ENCODE assay signal across 12 cellular contexts in the genomic region with DNA sequence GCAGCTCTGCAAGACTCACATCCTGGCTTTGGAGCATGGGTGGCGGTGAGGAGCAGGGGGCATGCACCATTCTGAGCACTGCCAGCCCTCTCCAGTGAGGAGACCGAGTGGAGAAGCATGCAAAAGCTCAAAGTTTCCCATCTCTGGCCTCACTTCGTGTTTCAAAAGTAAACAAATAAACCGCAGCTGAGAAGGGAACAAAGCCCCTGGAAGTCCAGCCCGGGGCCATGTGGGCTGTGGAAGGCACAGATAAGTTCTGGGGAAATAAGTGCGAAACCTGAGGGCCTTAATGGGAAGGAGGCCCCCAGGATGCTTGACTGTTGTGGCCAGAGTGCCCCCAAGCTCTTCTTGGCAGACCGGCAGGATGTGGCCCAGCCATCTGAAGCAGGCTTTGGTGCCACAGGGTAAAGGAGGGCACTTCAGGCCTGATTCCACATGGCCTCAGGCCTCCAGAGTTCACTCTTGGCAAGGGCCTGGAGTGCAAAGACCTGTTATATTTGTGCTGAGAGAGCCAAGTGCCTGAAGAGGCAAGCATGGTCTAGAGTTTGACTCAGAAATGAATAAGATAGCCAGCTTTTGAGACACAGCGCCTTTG. TPM values are rescaled to one million over a fixed set of nuclear protein-coding genes. Genes with fewer than 3 reads are reported as not detected.
DNase-seq lines count a peak whose midpoint lies in the region; ATAC-seq and TF ChIP-seq lines count a peak whose summit lies in the region.
"Had no signal": no experiment of that assay in that cellular context is flagged by ENCODE, and none has a peak within 500 bp of the region (broad histone marks: within the 10 kb centered on the region; RNA-seq: fewer than 3 reads in every experiment).

No MANE protein-coding gene starts in this region.

- peak; percentile 70 to 81 for DNase-seq in SJSA1 (ENCODE audit: low read depth in 1 of 2, low spot score in 2 of 2)
- DNase-seq in fibroblast of lung (ENCODE audit: low read depth in 2 of 2) = peak; percentile 59 to 74
- no peak for DNase-seq in neural crest cell (ENCODE audit: low read depth, low spot score)
- no peak for DNase-seq in Calu3
- DNase-seq in T-helper 2 cell treated with Interferon-gamma antibody and Interleukin-4, amounts not matched to agents 5 μg/mL and 100 μg/mL, for 36 hours (ENCODE audit: low spot score) = no peak
- DNase-seq: activated CD4-positive, alpha-beta T cell treated with anti-CD3 and anti-CD28 coated beads for 4 hours; AML-193; NCI-H69 had no signal

- H3K36me3 Mint-ChIP-seq in neural crest cell (ENCODE audit: low read depth) (no peaks in the 10 kb centered on the region), Calu3 (ENCODE audit: insufficient read depth, unreplicated experiment) (peaks cover 8% of the 10 kb centered on the region)
- H3K36me3 Mint-ChIP-seq in T-helper 2 cell treated with Interferon-gamma antibody and Interleukin-4, amounts not matched to agents 5 μg/mL and 100 μg/mL, for 36 hours (ENCODE audit: low read depth) = no peaks in the 10 kb centered on the region

- H3K27ac Mint-ChIP-seq in neural crest cell (ENCODE audit: unreplicated experiment) = no peak overlapping the region
- H3K27ac Mint-ChIP-seq in Calu3 (ENCODE audit: unreplicated experiment) = no peak overlapping the region
- H3K27ac Mint-ChIP-seq in T-helper 2 cell treated with Interferon-gamma antibody and Interleukin-4, amounts not matched to agents 5 μg/mL and 100 μg/mL, for 36 hours = no peak overlapping the region

- H4K20me1 ChIP-seq in fibroblast of lung (ENCODE audit: control insufficient read depth, extremely low read depth, insufficient read depth, low read length) = no peaks in the 10 kb centered on the region

- CTCF ChIA-PET in Calu3 (lab: Charles Lee) = no interaction called here

- H3K4me3 Mint-ChIP-seq in neural crest cell (peak overlapping the region; percentile 32), Calu3 (ENCODE audit: low read depth, unreplicated experiment) (no peak overlapping the region)
- H3K4me3 Mint-ChIP-seq in T-helper 2 cell treated with Interferon-gamma antibody and Interleukin-4, amounts not matched to agents 5 μg/mL and 100 μg/mL, for 36 hours = no peak overlapping the region

- peak overlapping the region; percentile 54 for H3K4me2 ChIP-seq in fibroblast of lung (ENCODE audit: extremely low read depth, insufficient read depth, low read length)

- peak overlapping the region; percentile 79 for H3K9ac ChIP-seq in fibroblast of lung (ENCODE audit: insufficient read depth, low read length)

- H2AFZ ChIP-seq in ACC112 (ENCODE audit: low read length, unreplicated experiment) (no peak overlapping the region), fibroblast of lung (ENCODE audit: low read length) (no peak overlapping the region)

- H3K36me3 ChIP-seq in ACC112 (ENCODE audit: insufficient read depth, low read length) (no peaks in the 10 kb centered on the region), SJSA1 (no peaks in the 10 kb centered on the region), fibroblast of lung (ENCODE audit: control insufficient read depth, insufficient read depth, low read length) (no peaks in the 10 kb centered on the region)

- H3K4me1 Mint-ChIP-seq in neural crest cell = peaks cover 17% of the 10 kb centered on the region
- H3K4me1 Mint-ChIP-seq in Calu3 (ENCODE audit: low read depth, unreplicated experiment) = peaks cover 7% of the 10 kb centered on the region
- H3K4me1 Mint-ChIP-seq in T-helper 2 cell treated with Interferon-gamma antibody and Interleukin-4, amounts not matched to agents 5 μg/mL and 100 μg/mL, for 36 hours (ENCODE audit: low read depth) = peaks cover 8% of the 10 kb centered on the region

- peak overlapping the region; percentile 77 for H3K27ac ChIP-seq in ACC112 (ENCODE audit: low read depth, low read length)
- peak overlapping the region; percentile 39; the same call in 1 of the 2 replicates for H3K27ac ChIP-seq in SJSA1
- peak overlapping the region; percentile 40 for H3K27ac ChIP-seq in fibroblast of lung (ENCODE audit: insufficient read depth, low read length)

- H3K9me3 Mint-ChIP-seq in neural crest cell (no peaks in the 10 kb centered on the region), Calu3 (ENCODE audit: low read depth, unreplicated experiment) (no peaks in the 10 kb centered on the region)
- no peaks in the 10 kb centered on the region for H3K9me3 Mint-ChIP-seq in T-helper 2 cell treated with Interferon-gamma antibody and Interleukin-4, amounts not matched to agents 5 μg/mL and 100 μg/mL, for 36 hours

- H3K27me3 Mint-ChIP-seq in neural crest cell (ENCODE audit: low read depth) (peaks cover 55% of the 10 kb centered on the region), Calu3 (ENCODE audit: unreplicated experiment) (peaks cover 30% of the 10 kb centered on the region)
- H3K27me3 Mint-ChIP-seq in T-helper 2 cell treated with Interferon-gamma antibody and Interleukin-4, amounts not matched to agents 5 μg/mL and 100 μg/mL, for 36 hours (ENCODE audit: low read depth) = peaks cover 64% of the 10 kb centered on the region

- H3K4me1 ChIP-seq in ACC112 (ENCODE audit: control insufficient read depth, insufficient read depth, low read length, unreplicated experiment) (peaks cover 22% of the 10 kb centered on the region), SJSA1 (replicated peaks) (peaks cover 23% of the 10 kb centered on the region), fibroblast of lung (ENCODE audit: control insufficient read depth, extremely low read depth, insufficient read depth, low read length) (peaks cover 8% of the 10 kb centered on the region)

- H3K79me2 ChIP-seq in ACC112 (ENCODE audit: control insufficient read depth, insufficient read depth, low read length, unreplicated experiment) (peaks cover 49% of the 10 kb centered on the region), fibroblast of lung (ENCODE audit: control insufficient read depth, insufficient read depth, low read length) (peaks cover 3% of the 10 kb centered on the region)

- no peaks in the 10 kb centered on the region for H3K27me3 ChIP-seq in ACC112 (ENCODE audit: insufficient read depth, low read length)
- no peaks in the 10 kb centered on the region for H3K27me3 ChIP-seq in SJSA1 (replicated peaks)
- H3K27me3 ChIP-seq in fibroblast of lung (ENCODE audit: control insufficient read depth, insufficient read depth, low read length) = no peaks in the 10 kb centered on the region

- H3K9me3 ChIP-seq in SJSA1 (replicated peaks) (no peaks in the 10 kb centered on the region), fibroblast of lung (ENCODE audit: control insufficient read depth, insufficient read depth, low read depth, low read length) (no peaks in the 10 kb centered on the region)

- no peak for ATAC-seq in HG02642 (IDR thresholded peaks at IDR 0.05; ENCODE audit: poor library complexity, unreplicated experiment)
- ATAC-seq in GM18873 (IDR thresholded peaks at IDR 0.05; ENCODE audit: low FRiP score, unreplicated experiment) = no peak

- BruUV-seq in Calu3 (replicated peaks; lab: Mats Ljungman, UMichigan) = no TSS peak

- TF ChIP-seq CTCF in fibroblast of lung (conservative IDR thresholded peaks at IDR 0.05 in 1 of 2, IDR thresholded peaks at IDR 0.05 in 1 of 2; ENCODE audit: low read depth in 1 of 2, low read length in 2 of 2) (no peak), neural crest cell (conservative IDR thresholded peaks at IDR 0.05) (no peak), Calu3 (IDR thresholded peaks at IDR 0.05; ENCODE audit: unreplicated experiment) (no peak)

- intact Hi-C loops in Calu3 (cut with micrococcal nuclease; ENCODE audit: unreplicated experiment) = no loop called here

- peak overlapping the region; percentile 80 for H3K4me3 ChIP-seq in ACC112 (ENCODE audit: low read depth, low read length)
- H3K4me3 ChIP-seq in SJSA1 = no peak overlapping the region
- peak overlapping the region; percentile 20 to 56 (median 41) for H3K4me3 ChIP-seq in fibroblast of lung (replicated peaks in 1 of 4; ENCODE audit: control extremely low read depth in 1 of 4, insufficient read depth in 1 of 4, low read depth in 3 of 4, low read length in 4 of 4)

RNA-seq across cellular contexts. Expression of gene MEDAG, which starts 1.2 kb away (rescaled TPM):
- total RNA-seq in SJSA1 (2014; rRNA removed; shearing (Covaris generic)) = not detected in 2 replicates
- total RNA-seq in fibroblast of lung (11.2 and 47.0 TPM in 2 replicates), neural crest cell (not detected in 2 replicates), Calu3 (2022) (1.6 and 2.3 TPM in 2 replicates)
- 18.9 and 99.8 TPM in 2 replicates for polyA plus RNA-seq in fibroblast of lung
- polyA plus RNA-seq in fibroblast of lung (2012) = 14.9 and 74.7 TPM in 2 replicates
- 5.6 and 26.4 TPM in 2 replicates for polyA minus RNA-seq in fibroblast of lung (ENCODE audit: low replicate concordance)

RNA-seq across cellular contexts. Expression of gene TEX26, which starts 25.2 kb away (rescaled TPM):
- not detected in 2 replicates for total RNA-seq in SJSA1 (2014; rRNA removed; shearing (Covaris generic))
- 0.26 and 0.66 TPM in 2 replicates for total RNA-seq in fibroblast of lung
- 0.12 and 0.22 TPM in 2 replicates for polyA plus RNA-seq in fibroblast of lung
- 0.10 and 0.12 TPM in 2 replicates for polyA plus RNA-seq in fibroblast of lung (2012)
- polyA minus RNA-seq in fibroblast of lung (ENCODE audit: low replicate concordance) = not detected in 2 replicates
- total RNA-seq in neural crest cell = not detected in 2 replicates
- not detected in 2 replicates for total RNA-seq in Calu3 (2022)
- total RNA-seq: liver had no signal

Comparison
In these comparisons a context has a peak if more than half of its experiments do, and no peak if none do; other contexts are left out.
1. DNase-seq: peak in SJSA1 (2 of 2) and fibroblast of lung (2 of 2); none in neural crest cell (single experiment), Calu3 (single experiment) and T-helper 2 cell treated with Interferon-gamma antibody and Interleukin-4, amounts not matched to agents 5 μg/mL and 100 μg/mL, for 36 hours (single experiment).
2. Peak in every context shown above with its lines, with median percentiles within 50 percentile points of each other: H3K27ac ChIP-seq.